Comparison of ENCODE assay signal across 21 cellular contexts in the genomic region with DNA sequence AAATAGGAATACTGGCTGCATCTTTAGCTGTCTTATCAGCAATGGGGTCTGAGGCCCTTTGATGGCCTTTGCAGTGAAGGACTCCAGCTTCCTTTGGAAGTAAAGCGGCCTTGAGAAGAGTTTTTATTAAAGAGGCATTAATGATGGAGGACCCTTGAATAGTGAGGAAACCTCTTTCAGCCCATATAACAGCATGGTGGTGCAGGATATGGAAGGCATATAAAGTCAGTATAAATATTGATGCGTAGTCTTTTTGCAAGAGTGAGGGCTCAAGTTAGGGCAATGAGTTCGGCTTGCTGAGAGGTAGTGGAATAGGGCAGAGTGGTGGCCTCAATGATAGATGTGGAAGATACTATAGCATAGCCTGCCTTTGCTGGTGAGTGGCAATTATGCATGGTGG. TPM values are rescaled to one million over a fixed set of nuclear protein-coding genes. Genes with fewer than 3 reads are reported as not detected.
"Had no signal": no experiment of that assay in that cellular context is flagged by ENCODE, and none has a peak within 500 bp of the region (broad histone marks: within the 10 kb centered on the region; RNA-seq: fewer than 3 reads in every experiment).

No MANE protein-coding gene starts in this region.

RNA-seq across cellular contexts. Expression of a gene that starts 15.5 kb away (rescaled TPM):
- total RNA-seq: activated naive CD4-positive, alpha-beta T cell treated with anti-CD3 and anti-CD28 coated beads for 36 hours; activated naive CD4-positive, alpha-beta T cell treated with anti-CD3 and anti-CD28 coated beads, Interleukin-2, amount 50 U/mL, for 72 hours; activated naive CD8-positive, alpha-beta T cell treated with anti-CD3 and anti-CD28 coated beads for 36 hours; activated naive CD8-positive, alpha-beta T cell treated with anti-CD3 and anti-CD28 coated beads, Interleukin-2, amount 10 ng/mL, durations not matched to agents 7 days and 5 days; activated T-cell treated with anti-CD3 and anti-CD28 coated beads, Interleukin-2, amount 50 U/mL, for 4 hours; activated T-cell treated with anti-CD3 and anti-CD28 coated beads, Interleukin-2, amount 50 U/mL, for 72 hours; activated T-helper 1 cell treated with anti-CD3 and anti-CD28 coated beads, Interleukin-12 subunit alpha, Interleukin-12 subunit beta, Interleukin-2, Interleukin-4 antibody, amounts not matched to agents 30 ng/mL and 10 ng/mL and 1 ng/mL, durations not matched to agents 14 hours and 24 hours and 36 hours; activated T-helper 17 cell treated with anti-CD3 and anti-CD28 coated beads, Interleukin-2, amount 50 U/mL, for 72 hours; activated T-helper 2 cell treated with anti-CD3 and anti-CD28 coated beads, Interferon-gamma antibody, Interleukin-2, Interleukin-4, amounts not matched to agents 10 μg/mL and 5 μg/mL and 100 μg/mL, durations not matched to agents 14 hours and 24 hours and 36 hours; adrenal gland; aorta; ascending aorta; astrocyte; body of pancreas; breast epithelium; bronchial epithelial cell; cardiac muscle cell; cardiac septum; cerebellum; chondrocyte had no signal
- polyA plus RNA-seq: adipose tissue, adrenal gland, aorta, cardiac muscle cell had no signal

RNA-seq across cellular contexts. Expression of a gene that starts 27.5 kb away (rescaled TPM):
- total RNA-seq: activated naive CD4-positive, alpha-beta T cell treated with anti-CD3 and anti-CD28 coated beads for 36 hours; activated naive CD4-positive, alpha-beta T cell treated with anti-CD3 and anti-CD28 coated beads, Interleukin-2, amount 50 U/mL, for 72 hours; activated naive CD8-positive, alpha-beta T cell treated with anti-CD3 and anti-CD28 coated beads for 36 hours; activated naive CD8-positive, alpha-beta T cell treated with anti-CD3 and anti-CD28 coated beads, Interleukin-2, amount 10 ng/mL, durations not matched to agents 7 days and 5 days; activated T-cell treated with anti-CD3 and anti-CD28 coated beads, Interleukin-2, amount 50 U/mL, for 4 hours; activated T-cell treated with anti-CD3 and anti-CD28 coated beads, Interleukin-2, amount 50 U/mL, for 72 hours; activated T-helper 1 cell treated with anti-CD3 and anti-CD28 coated beads, Interleukin-12 subunit alpha, Interleukin-12 subunit beta, Interleukin-2, Interleukin-4 antibody, amounts not matched to agents 30 ng/mL and 10 ng/mL and 1 ng/mL, durations not matched to agents 14 hours and 24 hours and 36 hours; activated T-helper 17 cell treated with anti-CD3 and anti-CD28 coated beads, Interleukin-2, amount 50 U/mL, for 72 hours; activated T-helper 2 cell treated with anti-CD3 and anti-CD28 coated beads, Interferon-gamma antibody, Interleukin-2, Interleukin-4, amounts not matched to agents 10 μg/mL and 5 μg/mL and 100 μg/mL, durations not matched to agents 14 hours and 24 hours and 36 hours; adrenal gland; aorta; ascending aorta; astrocyte; body of pancreas; breast epithelium; bronchial epithelial cell; cardiac muscle cell; cardiac septum; cerebellum; chondrocyte had no signal
- polyA plus RNA-seq: adipose tissue, adrenal gland, aorta, cardiac muscle cell had no signal
